ENCODE assay signal across 16 cellular contexts in genomic region chr9:18438951-18439350, GRCh38. TPM values are rescaled to one million over a fixed set of nuclear protein-coding genes. Genes with fewer than 3 reads are reported as not detected.
A peak's percentile ranks its signal among the peaks of the same experiment; 100 is the strongest.
DNase-seq lines count a peak whose midpoint lies in the region; ATAC-seq and TF ChIP-seq lines count a peak whose summit lies in the region.
"Had no signal": no experiment of that assay in that cellular context is flagged by ENCODE, and none has a peak within 500 bp of the region (broad histone marks: within the 10 kb centered on the region; RNA-seq: fewer than 3 reads in every experiment).

No MANE protein-coding gene starts in this region.

- CTCF ChIA-PET in activated CD4-positive, alpha-beta T cell treated with anti-CD3 and anti-CD28 coated beads, Interleukin-2, amount 10 ng/mL, durations not matched to agents 7 days and 5 days (lab: Charles Lee): interaction anchor here (0.6 kb wide), 1 partner anchor 554 kb away, joined by 3 read pairs; no protein-coding TSS in a partner anchor

- peak overlapping the region; percentile 45 for H3K4me3 ChIP-seq in WERI-Rb-1 (ENCODE audit: low read depth, low read length)
- peak overlapping the region; percentile 19 for H3K4me3 ChIP-seq in epithelial cell of esophagus (ENCODE audit: low read length)
- H3K4me3 ChIP-seq in mucosa of stomach (ENCODE audit: low read length): peak overlapping the region; percentile 18
- H3K4me3 ChIP-seq in thoracic aorta: peak overlapping the region; percentile 69

- POLR2A ChIA-PET in activated CD4-positive, alpha-beta T cell treated with anti-CD3 and anti-CD28 coated beads, Interleukin-2, amount 10 ng/mL, durations not matched to agents 7 days and 5 days (lab: Charles Lee): no interaction called here

- TF ChIP-seq CTCF in WERI-Rb-1 (IDR thresholded peaks at IDR 0.05; ENCODE audit: low read depth, low read length) (no peak), epithelial cell of esophagus (IDR thresholded peaks at IDR 0.05; ENCODE audit: insufficient read depth, low read depth, low read length, missing control alignments) (no peak), thoracic aorta (IDR thresholded peaks at IDR 0.05) (no peak)

- H3K4me3 Mint-ChIP-seq in activated CD4-positive, alpha-beta T cell treated with anti-CD3 and anti-CD28 coated beads, Interleukin-2, amount 10 ng/mL, durations not matched to agents 24 days and 14 days: no peak overlapping the region
- H3K4me3 Mint-ChIP-seq in activated CD4-positive, alpha-beta T cell treated with anti-CD3 and anti-CD28 coated beads, Interleukin-2, amount 10 ng/mL, durations not matched to agents 7 days and 5 days: no peak overlapping the region
- H3K4me3 Mint-ChIP-seq: IgD-negative memory B cell, naive B cell had no signal

- no peaks in the 10 kb centered on the region for H3K9me3 Mint-ChIP-seq in activated CD4-positive, alpha-beta T cell treated with anti-CD3 and anti-CD28 coated beads, Interleukin-2, amount 10 ng/mL, durations not matched to agents 24 days and 14 days
- no peaks in the 10 kb centered on the region for H3K9me3 Mint-ChIP-seq in activated CD4-positive, alpha-beta T cell treated with anti-CD3 and anti-CD28 coated beads, Interleukin-2, amount 10 ng/mL, durations not matched to agents 7 days and 5 days

- no peak overlapping the region for H3K27ac Mint-ChIP-seq in activated CD4-positive, alpha-beta T cell treated with anti-CD3 and anti-CD28 coated beads, Interleukin-2, amount 10 ng/mL, durations not matched to agents 24 days and 14 days
- no peak overlapping the region for H3K27ac Mint-ChIP-seq in activated CD4-positive, alpha-beta T cell treated with anti-CD3 and anti-CD28 coated beads, Interleukin-2, amount 10 ng/mL, durations not matched to agents 7 days and 5 days
- H3K27ac Mint-ChIP-seq: IgD-negative memory B cell had no signal

- no peak for ATAC-seq in thoracic aorta (ENCODE audit: insufficient number of reproducible peaks, low FRiP score, low read depth)

- intact Hi-C loops in activated CD4-positive, alpha-beta T cell treated with anti-CD3 and anti-CD28 coated beads, Interleukin-2, amount 10 ng/mL, durations not matched to agents 24 days and 14 days (cut with micrococcal nuclease): no loop called here

- H3K4me1 Mint-ChIP-seq in activated CD4-positive, alpha-beta T cell treated with anti-CD3 and anti-CD28 coated beads, Interleukin-2, amount 10 ng/mL, durations not matched to agents 24 days and 14 days: no peaks in the 10 kb centered on the region
- no peaks in the 10 kb centered on the region for H3K4me1 Mint-ChIP-seq in activated CD4-positive, alpha-beta T cell treated with anti-CD3 and anti-CD28 coated beads, Interleukin-2, amount 10 ng/mL, durations not matched to agents 7 days and 5 days
- H3K4me1 Mint-ChIP-seq: IgD-negative memory B cell had no signal

- H3K27ac ChIP-seq in WERI-Rb-1: no peak overlapping the region
- peak overlapping the region; percentile 78 to 82 for H3K27ac ChIP-seq in thoracic aorta

- H3K4me1 ChIP-seq in mucosa of stomach (ENCODE audit: control insufficient read depth, insufficient read depth, low read length) (peaks cover 15% of the 10 kb centered on the region), thoracic aorta (ENCODE audit: control insufficient read depth in 1 of 2, low read depth in 2 of 2) (peaks cover 8 to 48% of the 10 kb centered on the region in 2 donors)

- no peak overlapping the region for H3K9ac ChIP-seq in mucosa of stomach (ENCODE audit: low read length)

- H3K9me3 ChIP-seq in WERI-Rb-1 (ENCODE audit: severe bottlenecking): no peaks in the 10 kb centered on the region
- no peaks in the 10 kb centered on the region for H3K9me3 ChIP-seq in mucosa of stomach (ENCODE audit: control insufficient read depth, low read length)
- no peaks in the 10 kb centered on the region for H3K9me3 ChIP-seq in thoracic aorta

- no peaks in the 10 kb centered on the region for H3K36me3 Mint-ChIP-seq in activated CD4-positive, alpha-beta T cell treated with anti-CD3 and anti-CD28 coated beads, Interleukin-2, amount 10 ng/mL, durations not matched to agents 24 days and 14 days (ENCODE audit: low read depth)
- H3K36me3 Mint-ChIP-seq in activated CD4-positive, alpha-beta T cell treated with anti-CD3 and anti-CD28 coated beads, Interleukin-2, amount 10 ng/mL, durations not matched to agents 7 days and 5 days (ENCODE audit: low read depth): no peaks in the 10 kb centered on the region
- H3K36me3 Mint-ChIP-seq: IgD-negative memory B cell, naive B cell had no signal

- H3K27me3 ChIP-seq in WERI-Rb-1 (ENCODE audit: insufficient read depth, low read depth, severe bottlenecking) (no peaks in the 10 kb centered on the region), mucosa of stomach (ENCODE audit: control insufficient read depth, insufficient read depth, low read length) (no peaks in the 10 kb centered on the region), thoracic aorta (replicated peaks; ENCODE audit: insufficient read depth) (no peaks in the 10 kb centered on the region)

- no peak for DNase-seq in WERI-Rb-1
- DNase-seq in epithelial cell of esophagus (ENCODE audit: low read depth): no peak
- no peak for DNase-seq in thoracic aorta (ENCODE audit: low spot score)
- no peak for DNase-seq in activated naive CD4-positive, alpha-beta T cell treated with anti-CD3 and anti-CD28 coated beads, Interleukin-2, amount 50 U/mL, for 16 hours
- DNase-seq in activated CD4-positive, alpha-beta T cell treated with anti-CD3 and anti-CD28 coated beads, Interleukin-2, amount 10 ng/mL, durations not matched to agents 24 days and 14 days: no peak
- no peak for DNase-seq in activated CD4-positive, alpha-beta T cell treated with anti-CD3 and anti-CD28 coated beads, Interleukin-2, amount 10 ng/mL, durations not matched to agents 7 days and 5 days
- DNase-seq in NCI-H1092 treated with DMSO at 0.1 percent for 48 hours (lab: John Stamatoyannopoulos, UW): no peak
- DNase-seq: activated CD8-positive, alpha-beta memory T cell treated with anti-CD3 and anti-CD28 coated beads, Interleukin-2, amount 50 U/mL, for 4 hours; DMS 273 treated with DMSO at 0.1 percent for 48 hours; naive B cell; NCI-H1694; stimulated activated CD4-positive, alpha-beta T cell treated with anti-CD3 and anti-CD28 coated beads, Interleukin-2, amount 100 ng/mL, for 48 hours; T-helper 9 cell had no signal

- H3K36me3 ChIP-seq in WERI-Rb-1 (no peaks in the 10 kb centered on the region), mucosa of stomach (ENCODE audit: control insufficient read depth, insufficient read depth, low read length) (no peaks in the 10 kb centered on the region), thoracic aorta (no peaks in the 10 kb centered on the region)

- H3K27me3 Mint-ChIP-seq in activated CD4-positive, alpha-beta T cell treated with anti-CD3 and anti-CD28 coated beads, Interleukin-2, amount 10 ng/mL, durations not matched to agents 24 days and 14 days: peaks cover 20% of the 10 kb centered on the region
- H3K27me3 Mint-ChIP-seq in activated CD4-positive, alpha-beta T cell treated with anti-CD3 and anti-CD28 coated beads, Interleukin-2, amount 10 ng/mL, durations not matched to agents 7 days and 5 days: peaks cover 21% of the 10 kb centered on the region

RNA-seq across cellular contexts. Expression of gene ADAMTSL1, which starts 35.0 kb away (rescaled TPM):
- total RNA-seq in thoracic aorta: 10 to 100 TPM; 61.4 to 75.5 TPM
- not detected in 2 replicates for total RNA-seq in activated CD4-positive, alpha-beta T cell treated with anti-CD3 and anti-CD28 coated beads, Interleukin-2, amount 10 ng/mL, durations not matched to agents 24 days and 14 days
- total RNA-seq in activated CD4-positive, alpha-beta T cell treated with anti-CD3 and anti-CD28 coated beads, Interleukin-2, amount 10 ng/mL, durations not matched to agents 7 days and 5 days: not detected
- total RNA-seq: OCI-LY7 had no signal

Comparison
In these comparisons a context has a peak if more than half of its experiments do, and no peak if none do; other contexts are left out.
1. H3K4me3 ChIP-seq: peak in every context shown above with its lines; median percentile 69 in thoracic aorta; 45 in WERI-Rb-1; 19 in epithelial cell of esophagus; 18 in mucosa of stomach.
2. RNA of gene ADAMTSL1, which starts 35.0 kb away (total RNA-seq): 61.4 to 75.5 TPM in thoracic aorta; not detected in activated CD4-positive, alpha-beta T cell treated with anti-CD3 and anti-CD28 coated beads, Interleukin-2, amount 10 ng/mL, durations not matched to agents 24 days and 14 days and not detected in activated CD4-positive, alpha-beta T cell treated with anti-CD3 and anti-CD28 coated beads, Interleukin-2, amount 10 ng/mL, durations not matched to agents 7 days and 5 days; every median in the first group is over 10 times any median in the second.